ENCODE assay signal across 23 cellular contexts in the genomic region with DNA sequence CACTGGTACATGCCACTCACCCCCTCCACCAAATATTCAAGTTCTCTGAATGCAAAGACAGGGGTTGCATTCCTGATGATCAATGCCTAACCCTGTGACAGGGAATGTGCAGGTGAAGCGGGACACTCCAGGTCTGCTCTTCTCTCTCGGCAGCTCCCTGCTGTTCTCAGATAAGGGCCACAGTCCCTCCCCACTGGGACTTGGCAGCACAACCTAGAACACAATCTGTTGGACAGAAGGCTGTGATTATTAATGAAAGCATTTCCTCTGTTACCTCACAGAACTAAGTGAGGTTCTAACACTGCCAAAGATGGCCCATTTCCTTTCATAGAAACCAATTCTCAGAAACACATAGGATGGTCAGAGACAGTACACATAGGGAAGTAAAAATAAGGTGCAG. TPM values are rescaled to one million over a fixed set of nuclear protein-coding genes. Genes with fewer than 3 reads are reported as not detected.
DNase-seq lines count a peak whose midpoint lies in the region; ATAC-seq lines count a peak whose summit lies in the region.
"Had no signal": no experiment of that assay in that cellular context is flagged by ENCODE, and none has a peak within 500 bp of the region (broad histone marks: within the 10 kb centered on the region; RNA-seq: fewer than 3 reads in every experiment).

No MANE protein-coding gene starts in this region.

- ATAC-seq in left cardiac atrium (peak; percentile 62 to 81), GM21447 (IDR thresholded peaks at IDR 0.05; ENCODE audit: unreplicated experiment) (no peak)
- ATAC-seq: foreskin keratinocyte; naive thymus-derived CD8-positive, alpha-beta T cell had no signal

- intact Hi-C loops in left cardiac atrium (cut with DNase I): no loop called here

- DNase-seq in DMS 273 treated with DMSO at 0.1 percent for 48 hours (lab: John Stamatoyannopoulos, UW): peak; percentile 58
- DNase-seq in NCI-H446 (lab: John Stamatoyannopoulos, UW): peak; percentile 7 to 69
- peak; percentile 84 for DNase-seq in cerebellum (ENCODE audit: low spot score)
- DNase-seq in left cardiac atrium: peak; percentile 33
- no peak for DNase-seq in RPMI8226
- no peak for DNase-seq in NCI-H1105 treated with DMSO at 0.1 percent for 48 hours (lab: John Stamatoyannopoulos, UW)
- DNase-seq in cortex of kidney (lab: John Stamatoyannopoulos, UW): no peak
- DNase-seq: ACHN; activated CD4-positive, alpha-beta memory T cell treated with anti-CD3 and anti-CD28 coated beads, Interleukin-2, amount 10 ng/mL, durations not matched to agents 7 days and 5 days; activated CD4-positive, CD25-positive, alpha-beta regulatory T cell; activated effector memory CD4-positive, alpha-beta T cell treated with Interleukin-2 at 50 U/mL for 16 hours; activated naive CD8-positive, alpha-beta T cell treated with anti-CD3 and anti-CD28 coated beads for 36 hours; activated T-cell treated with anti-CD3 and anti-CD28 coated beads for 4 hours; foreskin keratinocyte; H9; midbrain; MV-4-11; naive thymus-derived CD8-positive, alpha-beta T cell; NCI-H1930; SHP77; stimulated activated CD4-positive, alpha-beta T cell treated with anti-CD3 and anti-CD28 coated beads, Interleukin-4, amount 100 ng/mL, for 24 hours had no signal

RNA-seq across cellular contexts. Expression of gene VSNL1, which starts 42.7 kb away (rescaled TPM):
- total RNA-seq in cerebellum (14.0 TPM), left cardiac atrium (10 to 100 TPM; 25.2 to 26.6 TPM)
- total RNA-seq: activated CD4-positive, alpha-beta memory T cell treated with anti-CD3 and anti-CD28 coated beads, Interleukin-2, amount 10 ng/mL, durations not matched to agents 7 days and 5 days; activated naive CD8-positive, alpha-beta T cell treated with anti-CD3 and anti-CD28 coated beads for 36 hours; ascending aorta; naive thymus-derived CD8-positive, alpha-beta T cell had no signal

Comparison
In these comparisons a context has a peak if more than half of its experiments do, and no peak if none do; other contexts are left out.
1. DNase-seq: peak in DMS 273 treated with DMSO at 0.1 percent for 48 hours (single experiment), NCI-H446 (2 of 2), cerebellum (single experiment) and left cardiac atrium (single experiment); none in RPMI8226 (single experiment), NCI-H1105 treated with DMSO at 0.1 percent for 48 hours (single experiment) and cortex of kidney (single experiment).